Comparison of ENCODE assay signal across 23 cellular contexts in genomic region chr16:12453832-12454231, GRCh38.
"Had no signal": no experiment of that assay in that cellular context is flagged by ENCODE, and none has a peak within 500 bp of the region (broad histone marks: within the 10 kb centered on the region; RNA-seq: fewer than 3 reads in every experiment).

No MANE protein-coding gene starts in this region.

- H3K4me1 ChIP-seq: neural progenitor cell, pancreas, psoas muscle, right lobe of liver, thyroid gland, uterus had no signal

- H3K27me3 ChIP-seq: neural progenitor cell, pancreas, right lobe of liver, sigmoid colon, stomach, thyroid gland, tibial nerve, upper lobe of right lung, uterus had no signal

- H3K9me3 ChIP-seq: pancreas, psoas muscle, right lobe of liver, sigmoid colon, thoracic aorta, thyroid gland, upper lobe of right lung, uterus had no signal

- H3K4me3 ChIP-seq: neural progenitor cell, pancreas, psoas muscle, right lobe of liver, sigmoid colon, stomach, thoracic aorta, thyroid gland, tibial nerve, upper lobe of right lung, uterus had no signal

- H3K27ac ChIP-seq: neural progenitor cell, pancreas, psoas muscle, right lobe of liver, sigmoid colon, stomach, thoracic aorta, thyroid gland, tibial nerve, upper lobe of right lung, uterus had no signal

- DNase-seq: naive thymus-derived CD4-positive, alpha-beta T cell; natural killer cell; occipital lobe; pancreas; psoas muscle; right cardiac atrium; right lobe of liver; small intestine; stimulated activated CD4-positive, alpha-beta T cell treated with anti-CD3 and anti-CD28 coated beads, Interleukin-15, amount 100 ng/mL, for 24 hours; stimulated activated CD4-positive, alpha-beta T cell treated with anti-CD3 and anti-CD28 coated beads, Interleukin-2, amount 100 ng/mL, for 24 hours; stimulated activated CD4-positive, alpha-beta T cell treated with anti-CD3 and anti-CD28 coated beads, Interleukin-2, amount 100 ng/mL, for 48 hours; stimulated activated CD4-positive, alpha-beta T cell treated with anti-CD3 and anti-CD28 coated beads, Interleukin-4, amount 100 ng/mL, for 24 hours; stimulated activated naive B cell treated with anti-CD40 and anti-IgM and Interleukin-4, amounts not matched to agents 10 μg/mL and 1 μg/mL and 100 μg/mL, for 72 hours; stimulated activated naive CD4-positive, alpha-beta T cell treated with Interleukin-2 at 50 U/mL for 16 hours; stomach; thyroid gland; upper lobe of right lung; uterus had no signal

- H3K9ac ChIP-seq: neural progenitor cell had no signal

- FAIRE-seq: pancreas, small intestine had no signal

- ATAC-seq: naive thymus-derived CD4-positive, alpha-beta T cell; natural killer cell; pancreas; psoas muscle; right cardiac atrium; right lobe of liver; stimulated activated effector memory CD8-positive, alpha-beta T cell treated with anti-CD3 and anti-CD28 coated beads, Interleukin-12 subunit alpha, Interleukin-12 subunit beta, amount 100 ng/mL, for 72 hours; stimulated activated naive B cell treated with anti-CD40 and anti-IgM and Interleukin-4, amounts not matched to agents 10 μg/mL and 1 μg/mL and 100 μg/mL, for 72 hours; upper lobe of right lung had no signal

- H3K36me3 ChIP-seq: neural progenitor cell, pancreas, right lobe of liver, sigmoid colon, stomach, thoracic aorta, thyroid gland, tibial nerve, upper lobe of right lung, uterus had no signal

- H3K4me2 ChIP-seq: neural progenitor cell had no signal

- H2AFZ ChIP-seq: neural progenitor cell had no signal
